Comparison of ENCODE assay signal across 8 cellular contexts in the genomic region with DNA sequence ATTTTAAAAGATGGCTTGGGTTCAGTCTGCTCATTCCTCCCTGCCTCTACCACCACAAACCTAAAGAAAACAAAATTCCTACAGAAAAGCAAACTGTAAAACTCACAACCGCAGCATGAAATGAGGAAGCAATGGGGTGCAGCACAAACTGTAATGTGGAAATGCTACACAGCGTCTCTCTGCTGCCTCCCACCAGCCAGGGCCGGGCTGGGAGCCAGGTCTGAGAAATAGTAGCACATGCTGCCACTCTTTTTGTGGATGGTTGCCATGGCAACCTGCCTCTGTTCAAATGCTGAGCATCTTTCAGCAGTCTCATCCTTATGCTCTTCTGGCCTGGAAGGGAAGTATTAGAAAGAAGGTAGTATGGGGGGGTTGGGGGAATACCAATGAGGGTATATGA.
A peak's percentile ranks its signal among the peaks of the same experiment; 100 is the strongest.
DNase-seq lines count a peak whose midpoint lies in the region; ATAC-seq and TF ChIP-seq lines count a peak whose summit lies in the region.

No MANE protein-coding gene starts in this region.

- no peak for TF ChIP-seq CTCF in foreskin fibroblast (IDR thresholded peaks at IDR 0.05; ENCODE audit: low read depth, low read length)

- H3K36me3 Mint-ChIP-seq in T-helper 2 cell treated with Interferon-gamma antibody and Interleukin-4, amounts not matched to agents 5 μg/mL and 100 μg/mL, for 36 hours (ENCODE audit: low read depth) = no peaks in the 10 kb centered on the region

- H3K4me3 Mint-ChIP-seq in T-helper 2 cell treated with Interferon-gamma antibody and Interleukin-4, amounts not matched to agents 5 μg/mL and 100 μg/mL, for 36 hours = peak overlapping the region; percentile 31

- H3K9me3 Mint-ChIP-seq in T-helper 2 cell treated with Interferon-gamma antibody and Interleukin-4, amounts not matched to agents 5 μg/mL and 100 μg/mL, for 36 hours = no peaks in the 10 kb centered on the region

- ATAC-seq in HG03342 (IDR thresholded peaks at IDR 0.05; ENCODE audit: unreplicated experiment) (peak; percentile 44), GM18868 (IDR thresholded peaks at IDR 0.05; ENCODE audit: unreplicated experiment) (no peak)

- H3K4me1 Mint-ChIP-seq in T-helper 2 cell treated with Interferon-gamma antibody and Interleukin-4, amounts not matched to agents 5 μg/mL and 100 μg/mL, for 36 hours (ENCODE audit: low read depth) = peaks cover 17% of the 10 kb centered on the region

- no peak overlapping the region for H3K4me3 ChIP-seq in foreskin fibroblast (ENCODE audit: low read depth in 1 of 2, low read length in 2 of 2)

- peak; percentile 4 for DNase-seq in NCI-H2227 (lab: John Stamatoyannopoulos, UW; ENCODE audit: unreplicated experiment)
- no peak for DNase-seq in NCI-H2227 treated with DMSO at 0.1 percent for 48 hours (lab: John Stamatoyannopoulos, UW)
- no peak for DNase-seq in T-helper 2 cell treated with Interferon-gamma antibody and Interleukin-4, amounts not matched to agents 5 μg/mL and 100 μg/mL, for 36 hours (ENCODE audit: low spot score)
- DNase-seq in foreskin fibroblast = peak; percentile 74 to 88
- DNase-seq in nucleus accumbens (lab: John Stamatoyannopoulos, UW) = peak in 51 of 56 donors; percentile 5 to 93 (median 65)
- no peak for DNase-seq in stimulated activated CD4-positive, alpha-beta T cell treated with anti-CD3 and anti-CD28 coated beads, Interleukin-1b, Interleukin-23, amount 100 ng/mL, for 48 hours

- H3K27ac Mint-ChIP-seq in T-helper 2 cell treated with Interferon-gamma antibody and Interleukin-4, amounts not matched to agents 5 μg/mL and 100 μg/mL, for 36 hours = peak overlapping the region; percentile 58

- H3K27me3 Mint-ChIP-seq in T-helper 2 cell treated with Interferon-gamma antibody and Interleukin-4, amounts not matched to agents 5 μg/mL and 100 μg/mL, for 36 hours (ENCODE audit: low read depth) = no peaks in the 10 kb centered on the region

Comparison
In these comparisons a context has a peak if more than half of its experiments do, and no peak if none do; other contexts are left out.
1. DNase-seq: peak in NCI-H2227 (single experiment), foreskin fibroblast (2 of 2) and nucleus accumbens (51 of 56); none in NCI-H2227 treated with DMSO at 0.1 percent for 48 hours (single experiment), T-helper 2 cell treated with Interferon-gamma antibody and Interleukin-4, amounts not matched to agents 5 μg/mL and 100 μg/mL, for 36 hours (single experiment) and stimulated activated CD4-positive, alpha-beta T cell treated with anti-CD3 and anti-CD28 coated beads, Interleukin-1b, Interleukin-23, amount 100 ng/mL, for 48 hours (single experiment).